9 cellular contexts compared by ENCODE assay signal in genomic region chrX:34365482-34365881, GRCh38.
DNase-seq lines count a peak whose midpoint lies in the region; ATAC-seq, FAIRE-seq and TF ChIP-seq lines count a peak whose summit lies in the region.
"Had no signal": no experiment of that assay in that cellular context is flagged by ENCODE, and none has a peak within 500 bp of the region (broad histone marks: within the 10 kb centered on the region; RNA-seq: fewer than 3 reads in every experiment).

No MANE protein-coding gene starts in this region.

- H3K36me3 ChIP-seq in astrocyte (ENCODE audit: insufficient read depth, low read length) = no peaks in the 10 kb centered on the region

- DNase-seq in AG08395 (ENCODE audit: low spot score) (peak; percentile 15), HFFc6 (peak; percentile 45), astrocyte (ENCODE audit: low read depth) (no peak), kidney glomerular epithelial cell (lab: John Stamatoyannopoulos, UW) (peak; percentile 3), T-helper 2 cell (no peak), urothelium cell line (ENCODE audit: low spot score) (no peak)
- DNase-seq in activated naive CD4-positive, alpha-beta T cell treated with anti-CD3 and anti-CD28 coated beads, Interleukin-2, amount 50 U/mL, for 72 hours (ENCODE audit: low spot score in 2 of 2) = no peak
- DNase-seq: NCI-H1048 had no signal

- no peak overlapping the region for H3K9ac ChIP-seq in astrocyte (ENCODE audit: low read length)

- ATAC-seq in HG02970 (IDR thresholded peaks at IDR 0.05; ENCODE audit: low FRiP score, unreplicated experiment) = no peak
- ATAC-seq in activated naive CD4-positive, alpha-beta T cell treated with anti-CD3 and anti-CD28 coated beads, Interleukin-2, amount 50 U/mL, for 72 hours = no peak

- no peaks in the 10 kb centered on the region for H3K79me2 ChIP-seq in astrocyte (ENCODE audit: insufficient read depth, low read length)

- FAIRE-seq in astrocyte (lab: Jason Lieb, UNC) (peak; percentile 87), urothelium cell line (lab: Jason Lieb, UNC) (no peak)

- TF ChIP-seq CTCF in HFFc6 (IDR thresholded peaks at IDR 0.05) (peak; percentile 76), astrocyte (IDR thresholded peaks at IDR 0.05; ENCODE audit: insufficient read depth, low read depth, low read length) (peak; percentile 39)

- no peak overlapping the region for H3K27ac ChIP-seq in astrocyte (ENCODE audit: low read depth, low read length)

- H3K4me2 ChIP-seq in astrocyte (ENCODE audit: low read length) = no peak overlapping the region

- H4K20me1 ChIP-seq in astrocyte (ENCODE audit: insufficient read depth, low read length) = no peaks in the 10 kb centered on the region

- H3K4me3 ChIP-seq in astrocyte (ENCODE audit: insufficient read depth, low read depth, low read length) = no peak overlapping the region

- H2AFZ ChIP-seq in astrocyte (ENCODE audit: low read depth, low read length) = no peak overlapping the region

- H3K9me3 ChIP-seq in astrocyte (ENCODE audit: insufficient read depth, low read depth, low read length) = no peaks in the 10 kb centered on the region

- H3K36me3 Mint-ChIP-seq in HFFc6 (ENCODE audit: low read depth) (no peaks in the 10 kb centered on the region), astrocyte (ENCODE audit: low read depth, unreplicated experiment) (no peaks in the 10 kb centered on the region)
- H3K36me3 Mint-ChIP-seq in activated naive CD4-positive, alpha-beta T cell treated with anti-CD3 and anti-CD28 coated beads, Interleukin-2, amount 50 U/mL, for 72 hours = no peaks in the 10 kb centered on the region

- H3K27ac Mint-ChIP-seq in HFFc6 (no peak overlapping the region), astrocyte (ENCODE audit: unreplicated experiment) (no peak overlapping the region)
- H3K27ac Mint-ChIP-seq in activated naive CD4-positive, alpha-beta T cell treated with anti-CD3 and anti-CD28 coated beads, Interleukin-2, amount 50 U/mL, for 72 hours = no peak overlapping the region

- no peaks in the 10 kb centered on the region for H3K4me1 ChIP-seq in astrocyte (ENCODE audit: insufficient read depth, low read length)

- H3K4me1 Mint-ChIP-seq in HFFc6 (ENCODE audit: low read depth) (peaks cover 5% of the 10 kb centered on the region), astrocyte (ENCODE audit: low read depth, unreplicated experiment) (no peaks in the 10 kb centered on the region)

- H3K27me3 Mint-ChIP-seq in HFFc6 (ENCODE audit: insufficient read depth) = no peaks in the 10 kb centered on the region; the same call in 1 of the 2 replicates
- peaks cover 2% of the 10 kb centered on the region for H3K27me3 Mint-ChIP-seq in astrocyte (ENCODE audit: low read depth, unreplicated experiment)

- H3K4me3 Mint-ChIP-seq in HFFc6 (peak overlapping the region; percentile 48; the same call in 1 of the 2 replicates), astrocyte (ENCODE audit: unreplicated experiment) (no peak overlapping the region)

- H3K9me3 Mint-ChIP-seq in HFFc6 (no peaks in the 10 kb centered on the region), astrocyte (ENCODE audit: unreplicated experiment) (no peaks in the 10 kb centered on the region)
- no peaks in the 10 kb centered on the region for H3K9me3 Mint-ChIP-seq in activated naive CD4-positive, alpha-beta T cell treated with anti-CD3 and anti-CD28 coated beads, Interleukin-2, amount 50 U/mL, for 72 hours

- H3K27me3 ChIP-seq in astrocyte (ENCODE audit: insufficient read depth, low read length) = no peaks in the 10 kb centered on the region

Comparison
In these comparisons a context has a peak if more than half of its experiments do, and no peak if none do; other contexts are left out.
1. DNase-seq: peak in AG08395 (single experiment), HFFc6 (single experiment) and kidney glomerular epithelial cell (single experiment); none in astrocyte (single experiment), T-helper 2 cell (0 of 5), activated naive CD4-positive, alpha-beta T cell treated with anti-CD3 and anti-CD28 coated beads, Interleukin-2, amount 50 U/mL, for 72 hours (0 of 2) and urothelium cell line (single experiment).